Comparison of ENCODE assay signal across 19 cellular contexts in the genomic region with DNA sequence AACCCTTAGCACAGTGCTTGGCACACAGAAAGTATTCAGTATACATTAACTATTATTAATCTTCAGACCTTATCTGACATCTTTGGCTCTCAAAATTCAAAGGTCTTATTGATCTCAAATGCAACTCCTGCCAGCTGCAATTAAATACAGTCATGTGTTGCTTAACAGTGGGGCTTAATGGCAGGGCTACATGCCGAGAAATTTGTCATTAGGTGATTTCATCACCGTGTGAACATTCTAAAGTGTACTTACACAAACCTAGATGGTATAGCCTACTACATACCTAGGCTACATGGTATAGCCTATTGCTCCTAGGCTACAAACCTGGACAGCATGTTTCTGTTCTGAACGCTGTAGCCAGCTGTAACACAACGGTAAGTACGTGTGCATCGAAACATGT.
DNase-seq lines count a peak whose midpoint lies in the region; ATAC-seq, FAIRE-seq and TF ChIP-seq lines count a peak whose summit lies in the region.
"Had no signal": no experiment of that assay in that cellular context is flagged by ENCODE, and none has a peak within 500 bp of the region (broad histone marks: within the 10 kb centered on the region; RNA-seq: fewer than 3 reads in every experiment).

No MANE protein-coding gene starts in this region.

- H3K4me3 ChIP-seq in breast epithelium (no peak overlapping the region), GM12878 (no peak overlapping the region), keratinocyte (ENCODE audit: control insufficient read depth in 2 of 3, extremely low read depth in 1 of 3, insufficient read depth in 2 of 3, low read depth in 1 of 3, low read length in 3 of 3) (no peak overlapping the region), kidney (ENCODE audit: low read length in 2 of 2) (no peak overlapping the region)
- no peak overlapping the region for H3K4me3 ChIP-seq in CD4-positive, alpha-beta memory T cell (ENCODE audit: low read length in 2 of 2)
- H3K4me3 ChIP-seq: SJCRH30 had no signal

- H4K20me1 ChIP-seq in GM12878 (ENCODE audit: control insufficient read depth, insufficient read depth) (no peaks in the 10 kb centered on the region), keratinocyte (ENCODE audit: control insufficient read depth, extremely low read depth, insufficient read depth, low read length) (no peaks in the 10 kb centered on the region)

- TF ChIP-seq CTCF in MCF 10A (IDR thresholded peaks at IDR 0.05; ENCODE audit: unreplicated experiment) (no peak), breast epithelium (IDR thresholded peaks at IDR 0.05) (no peak), GM12878 (IDR thresholded peaks at IDR 0.05 in 2 of 3, conservative IDR thresholded peaks at IDR 0.05 in 1 of 3; ENCODE audit: control insufficient read depth in 2 of 3, extremely low read depth in 1 of 3, insufficient read depth in 1 of 3, low read depth in 3 of 3, low read length in 3 of 3) (no peak), keratinocyte (optimal IDR thresholded peaks at IDR 0.05 in 1 of 3, IDR thresholded peaks at IDR 0.05 in 1 of 3, conservative IDR thresholded peaks at IDR 0.05 in 1 of 3; ENCODE audit: extremely low read depth in 1 of 3, insufficient read depth in 2 of 3, low read length in 3 of 3) (no peak), kidney (IDR thresholded peaks at IDR 0.05; ENCODE audit: borderline replicate concordance, extremely low read depth, insufficient read depth) (no peak)

- SMC1A ChIA-PET in GM12878 (lab: Charles Lee; ENCODE audit: uncharacterized antibody, unreplicated experiment): interaction anchor here (0.7 to 1.2 kb wide), 4 partner anchors 33 to 228 kb away, joined by 3 to 5 read pairs (median 3); no protein-coding TSS in a partner anchor

- ATAC-seq in GM12878: no peak

- H3K27me3 Mint-ChIP-seq in MCF 10A (ENCODE audit: insufficient read depth, unreplicated experiment): no peaks in the 10 kb centered on the region
- peaks cover 4 to 16% of the 10 kb centered on the region in 2 donors for H3K27me3 Mint-ChIP-seq in CD4-positive, alpha-beta memory T cell

- FAIRE-seq in GM12878 (lab: Jason Lieb, UNC) (no peak), keratinocyte (lab: Jason Lieb, UNC) (peak; percentile 48), kidney (lab: Jason Lieb, UNC) (no peak)
- FAIRE-seq: HTR-8/SVneo had no signal

- 99% methylated on average over 6 of the region's 6 CpGs for WGBS in GM12878 (ENCODE audit: insufficient coverage, insufficient replicate concordance, low lambda C conversion rate, missing lambda C conversion rate)

- intact Hi-C loops in MCF 10A (cut with micrococcal nuclease) (no loop called here), breast epithelium (cut with DNase I; ENCODE audit: low total_unique reads) (loop anchor here (5.0 kb wide), 1 partner anchor 821 kb away; no protein-coding TSS in a partner anchor), GM12878 (cut with micrococcal nuclease; ENCODE audit: unreplicated experiment) (no loop called here), kidney (cut with DNase I) (no loop called here)
- intact Hi-C loops in CD4-positive, alpha-beta memory T cell (cut with micrococcal nuclease): no loop called here

- H3K9ac ChIP-seq in GM12878 (ENCODE audit: control insufficient read depth, insufficient read depth, low read length) (no peak overlapping the region), keratinocyte (ENCODE audit: control insufficient read depth, extremely low read depth, insufficient read depth, low read length) (no peak overlapping the region), kidney (ENCODE audit: low read length in 2 of 2) (no peak overlapping the region)

- no peak overlapping the region for H3K27ac Mint-ChIP-seq in MCF 10A (ENCODE audit: low read depth, unreplicated experiment)
- no peak overlapping the region for H3K27ac Mint-ChIP-seq in CD4-positive, alpha-beta memory T cell

- H3K27ac ChIP-seq in breast epithelium: no peak overlapping the region
- H3K27ac ChIP-seq in GM12878 (ENCODE audit: control insufficient read depth, insufficient read depth): peak overlapping the region; percentile 17; the same call in 1 of the 2 replicates
- no peak overlapping the region for H3K27ac ChIP-seq in keratinocyte (ENCODE audit: control insufficient read depth, insufficient read depth, low read length)
- no peak overlapping the region for H3K27ac ChIP-seq in kidney (ENCODE audit: low read depth in 2 of 2, low read length in 2 of 2)
- H3K27ac ChIP-seq in CD4-positive, alpha-beta memory T cell (ENCODE audit: low read depth, low read length): no peak overlapping the region
- H3K27ac ChIP-seq: C4-2B, RWPE1, SJCRH30 had no signal

- H3K36me3 ChIP-seq in breast epithelium (no peaks in the 10 kb centered on the region), GM12878 (ENCODE audit: control insufficient read depth in 2 of 2, insufficient read depth in 2 of 2, low read length in 1 of 2) (peaks cover 9 to 25% of the 10 kb centered on the region in 2 experiments), keratinocyte (ENCODE audit: control insufficient read depth in 2 of 2, extremely low read depth in 1 of 2, insufficient read depth in 2 of 2, low read length in 2 of 2) (no peaks in the 10 kb centered on the region), kidney (ENCODE audit: control insufficient read depth in 1 of 2, insufficient read depth in 2 of 2, low read length in 2 of 2) (no peaks in the 10 kb centered on the region)
- H3K36me3 ChIP-seq in CD4-positive, alpha-beta memory T cell (ENCODE audit: insufficient read depth, low read length): no peaks in the 10 kb centered on the region
- H3K36me3 ChIP-seq: SJCRH30 had no signal

- H3K4me1 ChIP-seq in breast epithelium: no peaks in the 10 kb centered on the region
- H3K4me1 ChIP-seq in GM12878 (ENCODE audit: control insufficient read depth, insufficient read depth, low read length): peaks cover 19% of the 10 kb centered on the region
- peaks cover 9% of the 10 kb centered on the region for H3K4me1 ChIP-seq in keratinocyte (ENCODE audit: control insufficient read depth, extremely low read depth, insufficient read depth, low read length)
- no peaks in the 10 kb centered on the region for H3K4me1 ChIP-seq in kidney (ENCODE audit: control insufficient read depth in 1 of 2, insufficient read depth in 1 of 2, low read depth in 1 of 2, low read length in 2 of 2)
- no peaks in the 10 kb centered on the region for H3K4me1 ChIP-seq in CD4-positive, alpha-beta memory T cell (ENCODE audit: insufficient read depth, low read length)

- TF ChIP-seq EP300 in GM12878 (IDR thresholded peaks at IDR 0.05; ENCODE audit: borderline replicate concordance in 1 of 2, control insufficient read depth in 1 of 2, low read depth in 2 of 2, low read length in 2 of 2): no peak

- H3K4me2 ChIP-seq in GM12878 (ENCODE audit: control insufficient read depth, insufficient read depth): peak overlapping the region; percentile 35
- H3K4me2 ChIP-seq in keratinocyte (ENCODE audit: control insufficient read depth, extremely low read depth, insufficient read depth, low read depth, low read length): no peak overlapping the region

- TF ChIP-seq POLR2A in breast epithelium (IDR thresholded peaks at IDR 0.05) (no peak), GM12878 (IDR thresholded peaks at IDR 0.05; ENCODE audit: low read depth, low read length) (no peak)

- no peaks in the 10 kb centered on the region for H3K9me1 ChIP-seq in keratinocyte (ENCODE audit: control insufficient read depth, extremely low read depth, insufficient read depth, low read length)

- H3K9me3 ChIP-seq in breast epithelium (peaks cover 0 to 7% of the 10 kb centered on the region in 2 donors), GM12878 (replicated peaks; ENCODE audit: control insufficient read depth, insufficient read depth, low read length) (peaks cover 41% of the 10 kb centered on the region), keratinocyte (ENCODE audit: control insufficient read depth, low read depth, low read length) (no peaks in the 10 kb centered on the region), kidney (ENCODE audit: control insufficient read depth in 1 of 2, low read length in 2 of 2) (peaks cover 0 to under 1% of the 10 kb centered on the region in 2 donors)
- H3K9me3 ChIP-seq in CD4-positive, alpha-beta memory T cell (ENCODE audit: control insufficient read depth in 1 of 2, low read length in 2 of 2): no peaks in the 10 kb centered on the region
- H3K9me3 ChIP-seq: SJCRH30 had no signal

- no peaks in the 10 kb centered on the region for H3K36me3 Mint-ChIP-seq in MCF 10A (ENCODE audit: insufficient read depth, unreplicated experiment)
- H3K36me3 Mint-ChIP-seq in CD4-positive, alpha-beta memory T cell: no peaks in the 10 kb centered on the region

- BruUV-seq in MCF 10A (replicated peaks; lab: Mats Ljungman, UMichigan) (no TSS peak), GM12878 (replicated peaks; lab: Mats Ljungman, UMichigan) (no TSS peak)

- POLR2A ChIA-PET in MCF 10A (lab: Yijun Ruan, JAX): no interaction called here
- POLR2A ChIA-PET in GM12878 (lab: Charles Lee): interaction anchor here (0.9 kb wide), 1 partner anchor 11 kb away, joined by 3 read pairs; no protein-coding TSS in a partner anchor
- POLR2A ChIA-PET in CD4-positive, alpha-beta memory T cell (lab: Charles Lee; ENCODE audit: partially characterized antibody): no interaction called here

- H3K27me3 ChIP-seq in breast epithelium (no peaks in the 10 kb centered on the region), GM12878 (replicated peaks in 1 of 2; ENCODE audit: control insufficient read depth in 2 of 2, insufficient read depth in 2 of 2, low read length in 1 of 2) (no peaks in the 10 kb centered on the region), keratinocyte (ENCODE audit: control insufficient read depth, extremely low read depth, insufficient read depth, low read length) (no peaks in the 10 kb centered on the region)
- H3K27me3 ChIP-seq in CD4-positive, alpha-beta memory T cell (ENCODE audit: insufficient read depth, low read length): no peaks in the 10 kb centered on the region
- H3K27me3 ChIP-seq: SJCRH30 had no signal

- peaks cover 7% of the 10 kb centered on the region for H3K4me1 Mint-ChIP-seq in MCF 10A (ENCODE audit: insufficient read depth, unreplicated experiment)
- no peaks in the 10 kb centered on the region for H3K4me1 Mint-ChIP-seq in CD4-positive, alpha-beta memory T cell

- H3K9me3 Mint-ChIP-seq in MCF 10A (ENCODE audit: unreplicated experiment): peaks cover 7% of the 10 kb centered on the region
- peaks cover 0 to 18% (median 9%) of the 10 kb centered on the region in 8 donors for H3K9me3 Mint-ChIP-seq in CD4-positive, alpha-beta memory T cell

- RAD21 ChIA-PET in GM12878 (lab: Charles Lee; ENCODE audit: unreplicated experiment): no interaction called here

- H3K4me3 Mint-ChIP-seq in MCF 10A (ENCODE audit: unreplicated experiment): no peak overlapping the region
- H3K4me3 Mint-ChIP-seq in CD4-positive, alpha-beta memory T cell: no peak overlapping the region

- in situ Hi-C loops in GM12878 (cut with MboI): loop anchor here (25.0 kb wide), 1 partner anchor 1844 kb away; no protein-coding TSS in a partner anchor

- H3K79me2 ChIP-seq in GM12878 (ENCODE audit: control insufficient read depth, insufficient read depth, low read length) (peaks cover 93% of the 10 kb centered on the region), keratinocyte (ENCODE audit: control insufficient read depth, insufficient read depth, low read length) (no peaks in the 10 kb centered on the region)

- H2AFZ ChIP-seq in GM12878 (ENCODE audit: control insufficient read depth, low read depth, low read length) (no peak overlapping the region), keratinocyte (ENCODE audit: control insufficient read depth, low read length) (no peak overlapping the region)

- DNase-seq in MCF 10A (ENCODE audit: unreplicated experiment) (peak; percentile 45), breast epithelium (ENCODE audit: low spot score in 2 of 2) (no peak), GM12878 (ENCODE audit: low read depth, low spot score) (no peak), keratinocyte (ENCODE audit: low read depth, low spot score) (no peak), kidney (no peak), dedifferentiated amniotic fluid mesenchymal stem cell (ENCODE audit: extremely low spot score) (no peak)
- no peak for DNase-seq in activated CD4-positive, alpha-beta T cell treated with anti-CD3 and anti-CD28 coated beads, Interleukin-2, amount 50 U/mL, for 48 hours
- no peak for DNase-seq in CD4-positive, alpha-beta memory T cell
- DNase-seq: 8988T, COR-L47, HCEC 1CT, NCI-H1092, NCI-H187, NCI-H510A, NCI-H82, SJCRH30 had no signal

- no peak for TF ChIP-seq RAD21 in GM12878 (IDR thresholded peaks at IDR 0.05; ENCODE audit: insufficient read depth, low read depth, low read length)

- dilution Hi-C loops in keratinocyte (cut with MboI; ENCODE audit: extremely low pct_ligation_motif_present, low sequenced_read_pairs): no loop called here

- CTCF ChIA-PET in MCF 10A (lab: Yijun Ruan, JAX): no interaction called here
- CTCF ChIA-PET in GM12878 (lab: Yijun Ruan, JAX): interaction anchor here (0.7 kb wide), 1 partner anchor 9 kb away, joined by 3 read pairs; no protein-coding TSS in a partner anchor
- CTCF ChIA-PET in CD4-positive, alpha-beta memory T cell (lab: Charles Lee; ENCODE audit: partially characterized antibody): no interaction called here
